ENCODE assay signal across 8 cellular contexts in the genomic region with DNA sequence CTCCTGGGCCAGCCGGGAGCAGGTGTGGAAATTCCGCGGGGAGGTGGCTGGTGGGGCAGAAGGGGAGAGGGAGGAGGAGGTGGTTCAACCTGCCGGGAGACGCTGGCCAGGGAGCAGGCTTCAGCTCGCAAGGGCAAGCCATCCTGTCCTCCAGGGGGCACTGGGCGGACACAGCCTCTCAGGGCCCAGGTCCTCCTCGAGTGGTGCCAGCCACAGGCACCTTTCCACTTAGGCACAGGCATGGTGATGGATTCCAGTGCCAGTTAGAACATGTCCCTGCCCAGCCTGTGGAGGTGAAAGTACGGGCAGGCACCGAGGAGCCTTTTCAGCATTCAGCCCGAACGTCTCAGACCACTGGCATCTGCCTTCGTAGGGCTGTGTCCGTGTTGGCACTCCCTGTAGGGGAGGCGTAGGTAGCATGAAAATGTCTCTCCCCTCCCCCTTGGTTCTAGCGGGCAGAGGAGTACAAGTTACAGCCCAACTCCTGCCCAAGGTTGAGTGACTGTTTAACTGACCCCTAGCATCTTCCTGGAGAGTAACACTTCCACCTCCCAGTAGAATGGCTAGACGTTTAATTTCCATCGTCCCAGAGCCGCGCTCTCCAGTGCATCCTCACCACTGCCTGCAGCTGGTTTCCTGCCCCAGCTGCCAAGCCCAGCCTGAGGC. TPM values are rescaled to one million over a fixed set of nuclear protein-coding genes. Genes with fewer than 3 reads are reported as not detected.
A peak's percentile ranks its signal among the peaks of the same experiment; 100 is the strongest.
DNase-seq lines count a peak whose midpoint lies in the region; ATAC-seq and TF ChIP-seq lines count a peak whose summit lies in the region.

No MANE protein-coding gene starts in this region.

- WGBS in psoas muscle, 3 donors, result 9 to 18% (median 10%) methylated on average over 19 to 20 of the region's 20 CpGs

- H3K9me2 ChIP-seq in MM.1S (replicated peaks; ENCODE audit: insufficient read depth, low read length), result no peaks in the 10 kb centered on the region

- H4K20me1 ChIP-seq in MM.1S (ENCODE audit: insufficient read depth, low read length), result no peaks in the 10 kb centered on the region

- H3K4me3 ChIP-seq in MM.1S (ENCODE audit: low read length) (peak overlapping the region; percentile 74), right atrium auricular region (peak overlapping the region; percentile 38 to 58), psoas muscle (peak overlapping the region; percentile 66)

- H3K27ac ChIP-seq in MM.1S (ENCODE audit: low read length), result no peak overlapping the region
- H3K27ac ChIP-seq in right atrium auricular region, result peak overlapping the region; percentile 57 to 74
- H3K27ac ChIP-seq in psoas muscle, result peak overlapping the region; percentile 79

- intact Hi-C loops in psoas muscle (cut with DNase I), result no loop called here

- no peaks in the 10 kb centered on the region for H3K36me3 Mint-ChIP-seq in activated T-cell treated with anti-CD3 and anti-CD28 coated beads, Interleukin-2, amount 50 U/mL, for 72 hours (ENCODE audit: insufficient read depth in 2 of 2)

- peak overlapping the region; percentile 90 for H3K4me2 ChIP-seq in MM.1S (ENCODE audit: low read depth, low read length)

- peak; percentile 27 to 43 for ATAC-seq in activated T-cell treated with anti-CD3 and anti-CD28 coated beads, Interleukin-2, amount 50 U/mL, for 72 hours (replicated peaks in 1 of 2)
- peak; percentile 80 to 94 (median 92) for ATAC-seq in psoas muscle

- H3K4me3 Mint-ChIP-seq in activated T-cell treated with anti-CD3 and anti-CD28 coated beads, Interleukin-2, amount 50 U/mL, for 72 hours, result no peak overlapping the region

- H3K79me2 ChIP-seq in MM.1S (ENCODE audit: low read length), result no peaks in the 10 kb centered on the region

- H3K4me1 Mint-ChIP-seq in activated T-cell treated with anti-CD3 and anti-CD28 coated beads, Interleukin-2, amount 50 U/mL, for 72 hours (ENCODE audit: low read depth), result peaks cover 8% of the 10 kb centered on the region

- H3K4me1 ChIP-seq in MM.1S (ENCODE audit: low read length) (no peaks in the 10 kb centered on the region), right atrium auricular region (peaks cover 0 to 49% of the 10 kb centered on the region in 2 donors), psoas muscle (peaks cover 36% of the 10 kb centered on the region)

- H3K27ac Mint-ChIP-seq in activated T-cell treated with anti-CD3 and anti-CD28 coated beads, Interleukin-2, amount 50 U/mL, for 72 hours, result no peak overlapping the region

- H3K9me3 ChIP-seq in MM.1S (replicated peaks; ENCODE audit: insufficient read depth, low read length) (no peaks in the 10 kb centered on the region), right atrium auricular region (no peaks in the 10 kb centered on the region), psoas muscle (no peaks in the 10 kb centered on the region)

- TF ChIP-seq CTCF in MM.1S (IDR thresholded peaks at IDR 0.05; ENCODE audit: low read length) (peak; percentile 48), right atrium auricular region (IDR thresholded peaks at IDR 0.05) (peak; percentile 27 to 64), psoas muscle (IDR thresholded peaks at IDR 0.05) (peak; percentile 71)

- DNase-seq in NCI-H1436 (lab: John Stamatoyannopoulos, UW) (peak; percentile 22), NCI-H1436 treated with DMSO at 0.1 percent for 48 hours (lab: John Stamatoyannopoulos, UW) (no peak), MM.1S (peak; percentile 21), right atrium auricular region (ENCODE audit: low spot score) (no peak), psoas muscle (peak; percentile 66 to 90), SIG-M5 treated with dmso at 0.1 percent for 504 hours (lab: John Stamatoyannopoulos, UW; ENCODE audit: unreplicated experiment) (no peak)
- DNase-seq in activated T-cell treated with anti-CD3 and anti-CD28 coated beads, Interleukin-2, amount 50 U/mL, for 72 hours, result peak; percentile 18 to 40
- DNase-seq in activated CD4-positive, CD25-positive, alpha-beta regulatory T cell (lab: John Stamatoyannopoulos, UW), result no peak

- H3K9ac ChIP-seq in MM.1S (ENCODE audit: low read length), result peak overlapping the region; percentile 43; the same call in 1 of the 2 replicates

- peak overlapping the region; percentile 86; the same call in 1 of the 2 replicates for H2AFZ ChIP-seq in MM.1S (ENCODE audit: low read length)

- H3K27me3 Mint-ChIP-seq in activated T-cell treated with anti-CD3 and anti-CD28 coated beads, Interleukin-2, amount 50 U/mL, for 72 hours (ENCODE audit: low read depth), result peaks cover 63% of the 10 kb centered on the region

- H3K9me3 Mint-ChIP-seq in activated T-cell treated with anti-CD3 and anti-CD28 coated beads, Interleukin-2, amount 50 U/mL, for 72 hours, result no peaks in the 10 kb centered on the region

- H3K27me3 ChIP-seq in MM.1S (replicated peaks; ENCODE audit: insufficient read depth, low read length) (peaks cover 24% of the 10 kb centered on the region), right atrium auricular region (no peaks in the 10 kb centered on the region), psoas muscle (ENCODE audit: insufficient read depth in 3 of 3, low read length in 2 of 3) (no peaks in the 10 kb centered on the region)

- no peaks in the 10 kb centered on the region for H3K36me3 ChIP-seq in MM.1S (replicated peaks; ENCODE audit: insufficient read depth, low read length)
- H3K36me3 ChIP-seq in right atrium auricular region, result no peaks in the 10 kb centered on the region
- H3K36me3 ChIP-seq in psoas muscle (ENCODE audit: insufficient read depth in 1 of 2, low read depth in 1 of 2), result no peaks in the 10 kb centered on the region

- no peaks in the 10 kb centered on the region; the same call in 1 of the 2 replicates for H3F3A ChIP-seq in MM.1S (ENCODE audit: insufficient read depth, low read length)

RNA-seq across cellular contexts. Expression of a gene that starts 48.9 kb away (rescaled TPM):
- under 1 TPM; 0.35 to 0.74 TPM for total RNA-seq in activated T-cell treated with anti-CD3 and anti-CD28 coated beads, Interleukin-2, amount 50 U/mL, for 72 hours
- 10 to 100 TPM; 38.0 to 47.0 TPM for total RNA-seq in right atrium auricular region
- 10 to 100 TPM; 33.4 to 66.2 (median 50.7) TPM for total RNA-seq in psoas muscle
- 10 to 100 TPM; 14.1 to 18.7 (median 14.4) TPM for polyA plus RNA-seq in psoas muscle

Comparison
In these comparisons a context has a peak if more than half of its experiments do, and no peak if none do; other contexts are left out.
1. DNase-seq: peak in NCI-H1436 (single experiment), MM.1S (single experiment), activated T-cell treated with anti-CD3 and anti-CD28 coated beads, Interleukin-2, amount 50 U/mL, for 72 hours (2 of 2) and psoas muscle (2 of 2); none in NCI-H1436 treated with DMSO at 0.1 percent for 48 hours (single experiment), right atrium auricular region (single experiment), SIG-M5 treated with dmso at 0.1 percent for 504 hours (single experiment) and activated CD4-positive, CD25-positive, alpha-beta regulatory T cell (0 of 4).
2. RNA of a gene that starts 48.9 kb away (total RNA-seq): 33.4 to 66.2 TPM in psoas muscle and 38.0 to 47.0 TPM in right atrium auricular region; 0.35 to 0.74 TPM in activated T-cell treated with anti-CD3 and anti-CD28 coated beads, Interleukin-2, amount 50 U/mL, for 72 hours; every median in the first group is over 10 times any median in the second.
3. Peak in every context shown above with its lines, with median percentiles within 50 percentile points of each other: H3K4me3 ChIP-seq and CTCF ChIP-seq.